19 cellular contexts compared by ENCODE assay signal in the genomic region with DNA sequence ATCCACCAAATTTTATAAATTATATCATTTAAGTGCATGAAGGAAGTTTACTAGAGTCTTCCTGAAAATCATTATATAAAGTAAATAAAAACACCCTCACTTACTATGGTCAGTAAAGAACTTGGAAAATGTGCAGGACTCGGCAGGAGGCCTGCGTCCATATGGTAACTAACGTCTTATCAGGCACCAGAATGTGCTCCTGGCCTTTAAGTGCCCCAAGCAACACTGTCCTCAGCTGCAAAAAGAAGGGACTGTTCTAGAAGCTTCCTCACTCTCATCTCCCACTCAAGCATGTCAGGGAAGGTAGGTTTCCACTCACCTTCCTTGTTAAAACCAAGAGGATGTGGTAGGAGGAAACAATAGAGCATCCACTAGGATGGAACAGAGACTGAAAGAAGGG.
"Had no signal": no experiment of that assay in that cellular context is flagged by ENCODE, and none has a peak within 500 bp of the region (broad histone marks: within the 10 kb centered on the region; RNA-seq: fewer than 3 reads in every experiment).

No MANE protein-coding gene starts in this region.

- H3K27me3 Mint-ChIP-seq: activated CD8-positive, alpha-beta T cell treated with anti-CD3 and anti-CD28 coated beads for 36 hours had no signal

- H3K4me1 ChIP-seq: breast epithelium, right lobe of liver, uterus had no signal

- H3K4me3 ChIP-seq: breast epithelium, lung, right lobe of liver, thoracic aorta, uterus had no signal

- H3K9me3 Mint-ChIP-seq: activated T-helper 1 cell treated with anti-CD3 and anti-CD28 coated beads, Interleukin-12 subunit alpha, Interleukin-12 subunit beta, Interleukin-2, Interleukin-4 antibody, amounts not matched to agents 30 ng/mL and 10 ng/mL and 1 ng/mL, durations not matched to agents 14 hours and 24 hours and 36 hours; natural killer cell; type B pancreatic cell had no signal

- H3K4me3 Mint-ChIP-seq: activated CD8-positive, alpha-beta T cell treated with anti-CD3 and anti-CD28 coated beads for 36 hours; activated T-helper 1 cell treated with anti-CD3 and anti-CD28 coated beads, Interleukin-12 subunit alpha, Interleukin-12 subunit beta, Interleukin-2, Interleukin-4 antibody, amounts not matched to agents 30 ng/mL and 10 ng/mL and 1 ng/mL, durations not matched to agents 14 hours and 24 hours and 36 hours; natural killer cell; type B pancreatic cell had no signal

- H3K27ac ChIP-seq: breast epithelium, right lobe of liver, thoracic aorta, uterus had no signal

- ATAC-seq: activated CD8-positive, alpha-beta T cell treated with anti-CD3 and anti-CD28 coated beads for 36 hours; left lobe of liver; natural killer cell; stimulated activated naive CD8-positive, alpha-beta T cell treated with anti-CD3 and anti-CD28 coated beads, Interleukin-15, Interleukin-2, amounts not matched to agents 100 U/mL and 50 U/mL, for 24 hours had no signal

- H3K27ac Mint-ChIP-seq: activated CD8-positive, alpha-beta T cell treated with anti-CD3 and anti-CD28 coated beads for 36 hours; activated T-helper 1 cell treated with anti-CD3 and anti-CD28 coated beads, Interleukin-12 subunit alpha, Interleukin-12 subunit beta, Interleukin-2, Interleukin-4 antibody, amounts not matched to agents 30 ng/mL and 10 ng/mL and 1 ng/mL, durations not matched to agents 14 hours and 24 hours and 36 hours; natural killer cell had no signal

- H3K36me3 ChIP-seq: breast epithelium, right lobe of liver, thoracic aorta, uterus had no signal

- H3K9me3 ChIP-seq: breast epithelium, right lobe of liver, thoracic aorta, uterus had no signal

- H3K36me3 Mint-ChIP-seq: natural killer cell had no signal

- DNase-seq: activated CD4-positive, alpha-beta T cell treated with anti-CD3 and anti-CD28 coated beads for 48 hours; activated CD8-positive, alpha-beta T cell treated with anti-CD3 and anti-CD28 coated beads for 36 hours; activated effector memory CD4-positive, alpha-beta T cell treated with anti-CD3 and anti-CD28 coated beads, Interleukin-2, amount 50 U/mL, for 16 hours; activated naive CD4-positive, alpha-beta T cell treated with anti-CD3 and anti-CD28 coated beads, Interleukin-2, amount 50 U/mL, for 16 hours; activated T-cell treated with anti-CD3 and anti-CD28 coated beads for 4 hours; effector CD8-positive, alpha-beta T cell; glutamatergic neuron; hippocampal formation; natural killer cell; right lobe of liver; stimulated activated CD4-positive, alpha-beta T cell treated with anti-CD3 and anti-CD28 coated beads, Interleukin-2, amount 100 ng/mL, for 48 hours; stimulated activated naive CD8-positive, alpha-beta T cell treated with anti-CD3 and anti-CD28 coated beads, Interleukin-15, Interleukin-2, amounts not matched to agents 100 U/mL and 50 U/mL, for 24 hours; uterus had no signal

- H3K27me3 ChIP-seq: breast epithelium, right lobe of liver, uterus had no signal
